Comparison of ENCODE assay signal across 1 cellular context in the genomic region with DNA sequence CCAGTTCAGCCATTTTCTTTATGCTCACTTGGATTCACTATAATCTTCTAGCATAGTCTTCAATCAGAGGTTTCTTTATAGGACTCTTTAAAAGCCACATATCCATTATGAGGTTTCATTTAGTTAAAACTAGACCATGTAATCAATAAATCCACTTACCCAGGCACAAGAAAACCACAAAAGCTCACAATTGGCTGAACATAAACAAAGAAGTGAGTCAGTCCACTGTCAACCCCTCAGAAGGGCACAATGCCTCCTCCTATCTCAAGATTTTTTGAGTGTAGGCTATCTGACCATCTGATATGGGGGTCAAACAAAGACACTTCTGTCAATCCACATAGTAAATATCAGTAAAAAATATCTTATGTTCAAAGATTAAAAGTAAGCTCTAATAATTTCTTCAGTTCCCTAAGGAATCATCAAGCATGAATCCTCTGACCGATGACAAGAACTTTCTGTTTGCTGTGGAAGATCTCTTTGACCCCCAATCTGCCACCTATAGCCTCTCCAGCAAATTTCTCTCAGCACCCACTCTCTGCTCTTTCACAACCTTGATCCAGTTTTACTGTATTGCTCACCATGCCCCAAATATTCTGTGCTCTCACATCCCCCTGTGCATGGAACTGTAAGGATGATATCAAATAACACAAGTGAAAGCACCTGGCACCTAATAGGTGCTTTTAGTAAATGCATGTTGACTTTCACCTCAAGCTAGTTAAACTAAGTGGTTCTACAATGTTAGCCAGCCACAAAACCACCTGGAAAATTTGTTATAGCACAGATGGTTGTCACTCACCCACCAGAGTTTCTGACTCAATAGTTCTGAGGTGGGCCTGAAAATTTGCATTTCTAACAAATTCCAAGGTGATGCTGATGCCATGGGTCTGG.
TF ChIP-seq lines count a peak whose summit lies in the region.

No MANE protein-coding gene starts in this region.

TF ChIP-seq in IMR-90, 13 proteins besides CTCF, POLR2A, EP300 and RAD21 (continued from another document):
- no peak for TF ChIP-seq MAZ (IDR thresholded peaks at IDR 0.05; ENCODE audit: borderline replicate concordance, low read depth, low read length)
- TF ChIP-seq NFE2L2 (IDR thresholded peaks at IDR 0.05; ENCODE audit: low read depth, low read length) = no peak
